8 cellular contexts compared by ENCODE assay signal in genomic region chr1:150516616-150517015, GRCh38. TPM values are rescaled to one million over a fixed set of nuclear protein-coding genes. Genes with fewer than 3 reads are reported as not detected.
DNase-seq lines count a peak whose midpoint lies in the region; TF ChIP-seq lines count a peak whose summit lies in the region.

No MANE protein-coding gene starts in this region.

- no peak for TF ChIP-seq CTCF in testis (IDR thresholded peaks at IDR 0.05)

- intact Hi-C loops in testis (cut with DNase I; ENCODE audit: low total_unique reads) = no loop called here

- H3K27ac ChIP-seq in testis = peak overlapping the region in 1 of 2 donors; percentile 72

- DNase-seq in NCI-H1105 treated with DMSO at 0.1 percent for 48 hours (lab: John Stamatoyannopoulos, UW) (peak; percentile 2), NCI-H1105 (lab: John Stamatoyannopoulos, UW) (no peak), NCI-H345 treated with DMSO at 0.1 percent for 48 hours (lab: John Stamatoyannopoulos, UW; ENCODE audit: unreplicated experiment) (peak; percentile 82), dermis blood vessel endothelial cell (peak; percentile 25), pons (ENCODE audit: low spot score) (peak; percentile 37), medulla oblongata (ENCODE audit: extremely low spot score) (no peak), testis (no peak)
- no peak for DNase-seq in activated CD8-positive, alpha-beta memory T cell treated with anti-CD3 and anti-CD28 coated beads, Interleukin-2, amount 50 U/mL, for 48 hours

- WGBS in testis, 2 donors = 27 to 30% methylated on average over 4 of the region's 4 CpGs

- peaks cover 5% of the 10 kb centered on the region for H3K4me1 ChIP-seq in testis

- H3K9me3 ChIP-seq in testis = no peaks in the 10 kb centered on the region

- H3K27me3 ChIP-seq in testis = no peaks in the 10 kb centered on the region

- TF ChIP-seq POLR2A in testis (IDR thresholded peaks at IDR 0.05) = no peak

- H3K36me3 ChIP-seq in testis (ENCODE audit: low read depth, missing control alignments) = no peaks in the 10 kb centered on the region

- H3K4me3 ChIP-seq in testis = peak overlapping the region in 1 of 2 donors; percentile 64

RNA-seq across cellular contexts. Expression of gene FALEC, which starts 1.1 kb away (rescaled TPM):
- total RNA-seq in dermis blood vessel endothelial cell (not detected in 2 replicates), testis (1 to 10 TPM in 1 of 2 donors, not detected in 1; 1.3 TPM)
- polyA plus RNA-seq in testis (ENCODE audit: insufficient read depth, low read depth, low replicate concordance) = not detected

RNA-seq across cellular contexts. Expression of gene ECM1, which starts 8.7 kb away (rescaled TPM):
- total RNA-seq in dermis blood vessel endothelial cell (0.19 and 0.34 TPM in 2 replicates), testis (1 to 10 TPM; 4.6 to 5.0 TPM)
- polyA plus RNA-seq in testis (ENCODE audit: insufficient read depth, low read depth, low replicate concordance) = 16.9 TPM

RNA-seq across cellular contexts. Expression of gene TARS2, which starts 29.4 kb away (rescaled TPM):
- total RNA-seq in dermis blood vessel endothelial cell (10.4 and 16.0 TPM in 2 replicates), testis (10 to 100 TPM; 35.7 to 39.7 TPM)
- polyA plus RNA-seq in testis (ENCODE audit: insufficient read depth, low read depth, low replicate concordance) = 35.4 TPM

RNA-seq across cellular contexts. Expression of gene ADAMTSL4, which starts 32.6 kb away (rescaled TPM):
- 0.17 and 0.60 TPM in 2 replicates for total RNA-seq in dermis blood vessel endothelial cell
- 1 to 10 TPM; 8.9 to 10.0 TPM for total RNA-seq in testis
- polyA plus RNA-seq in testis (ENCODE audit: insufficient read depth, low read depth, low replicate concordance) = 14.2 TPM

Comparison
In these comparisons a context has a peak if more than half of its experiments do, and no peak if none do; other contexts are left out.
1. DNase-seq: peak in NCI-H1105 treated with DMSO at 0.1 percent for 48 hours (single experiment), NCI-H345 treated with DMSO at 0.1 percent for 48 hours (single experiment), dermis blood vessel endothelial cell (single experiment) and pons (single experiment); none in NCI-H1105 (single experiment), medulla oblongata (single experiment), activated CD8-positive, alpha-beta memory T cell treated with anti-CD3 and anti-CD28 coated beads, Interleukin-2, amount 50 U/mL, for 48 hours (single experiment) and testis (single experiment).